8 cellular contexts compared by ENCODE assay signal in genomic region chr5:35089688-35090314, GRCh38. TPM values are rescaled to one million over a fixed set of nuclear protein-coding genes. Genes with fewer than 3 reads are reported as not detected.
A peak's percentile ranks its signal among the peaks of the same experiment; 100 is the strongest.
DNase-seq lines count a peak whose midpoint lies in the region; ATAC-seq and TF ChIP-seq lines count a peak whose summit lies in the region.

No MANE protein-coding gene starts in this region.

- peaks cover 11% of the 10 kb centered on the region for H3K4me1 ChIP-seq in KMS-11 (ENCODE audit: low read depth, poor library complexity, severe bottlenecking)

- peaks cover 4% of the 10 kb centered on the region for H3K27me3 Mint-ChIP-seq in activated naive CD4-positive, alpha-beta T cell treated with anti-CD3 and anti-CD28 coated beads for 36 hours (ENCODE audit: low read depth)

- TF ChIP-seq CTCF in GM12873 (IDR thresholded peaks at IDR 0.05; ENCODE audit: insufficient read depth, low read depth, low read length, missing control alignments) (peak; percentile 85), KMS-11 (conservative IDR thresholded peaks at IDR 0.05; ENCODE audit: low read depth, low read length) (peak; percentile 81)

- H3K4me3 ChIP-seq in KMS-11 (IDR thresholded peaks at IDR 0.05; ENCODE audit: insufficient read depth, low read depth, low read length) = no peak overlapping the region

- no peaks in the 10 kb centered on the region for H4K20me1 ChIP-seq in KMS-11 (ENCODE audit: insufficient read depth)

- CTCF ChIA-PET in activated naive CD4-positive, alpha-beta T cell treated with anti-CD3 and anti-CD28 coated beads for 36 hours (lab: Charles Lee) = interaction anchor here (0.6 to 4.4 kb wide), 6 partner anchors 93 to 837 kb away, joined by 3 to 23 read pairs (median 5); no protein-coding TSS in a partner anchor

- no peaks in the 10 kb centered on the region for H3K27me3 ChIP-seq in KMS-11 (ENCODE audit: insufficient read depth, low read depth)

- DNase-seq in 8988T (peak; percentile 53), SHP77 treated with DMSO at 0.1 percent for 48 hours (lab: John Stamatoyannopoulos, UW) (peak; percentile 41), left cardiac atrium (no peak), sciatic nerve (ENCODE audit: low spot score) (peak; percentile 77)
- peak; percentile 79 for DNase-seq in activated naive CD4-positive, alpha-beta T cell treated with anti-CD3 and anti-CD28 coated beads for 36 hours

- H2AFZ ChIP-seq in KMS-11 (ENCODE audit: low read depth) = peak overlapping the region; percentile 8; the same call in 1 of the 2 replicates

- no peaks in the 10 kb centered on the region for H3K9me3 Mint-ChIP-seq in activated naive CD4-positive, alpha-beta T cell treated with anti-CD3 and anti-CD28 coated beads for 36 hours

- ATAC-seq in left cardiac atrium = peak; percentile 67 to 80
- peak; percentile 84 for ATAC-seq in sciatic nerve
- no peak for ATAC-seq in HG02588 (IDR thresholded peaks at IDR 0.05; ENCODE audit: unreplicated experiment)

- H3K4me3 Mint-ChIP-seq in activated naive CD4-positive, alpha-beta T cell treated with anti-CD3 and anti-CD28 coated beads for 36 hours = no peak overlapping the region

- H3K36me3 ChIP-seq in KMS-11 (ENCODE audit: insufficient read depth) = no peaks in the 10 kb centered on the region

- H3K4me2 ChIP-seq in KMS-11 = no peak overlapping the region; the same call in 1 of the 2 replicates

- no peaks in the 10 kb centered on the region for H3K4me1 Mint-ChIP-seq in activated naive CD4-positive, alpha-beta T cell treated with anti-CD3 and anti-CD28 coated beads for 36 hours (ENCODE audit: low read depth)

- no peaks in the 10 kb centered on the region for H3K36me3 Mint-ChIP-seq in activated naive CD4-positive, alpha-beta T cell treated with anti-CD3 and anti-CD28 coated beads for 36 hours (ENCODE audit: low read depth)

- H3K79me2 ChIP-seq in KMS-11 (ENCODE audit: insufficient read depth, low read depth) = no peaks in the 10 kb centered on the region

- H3K9ac ChIP-seq in KMS-11 = no peak overlapping the region

- intact Hi-C loops in activated naive CD4-positive, alpha-beta T cell treated with anti-CD3 and anti-CD28 coated beads for 36 hours (cut with micrococcal nuclease) = loop anchor here (1.0 to 5.0 kb wide), 7 partner anchors 94 to 854 kb away; no protein-coding TSS in a partner anchor
- intact Hi-C loops in left cardiac atrium (cut with DNase I) (loop anchor here in 1 of 2 donors (10.0 kb wide), 1 partner anchor 835 kb away; no protein-coding TSS in a partner anchor), sciatic nerve (cut with DNase I) (loop anchor here (10.0 kb wide), 2 partner anchors 95 to 835 kb away; no protein-coding TSS in a partner anchor)

- no peak overlapping the region for H3K27ac ChIP-seq in KMS-11

- H3K27ac Mint-ChIP-seq in activated naive CD4-positive, alpha-beta T cell treated with anti-CD3 and anti-CD28 coated beads for 36 hours = no peak overlapping the region

RNA-seq across cellular contexts. Expression of gene AGXT2, which starts 42.1 kb away (rescaled TPM):
- not detected for total RNA-seq in activated naive CD4-positive, alpha-beta T cell treated with anti-CD3 and anti-CD28 coated beads for 36 hours
- not detected for total RNA-seq in left cardiac atrium
- not detected for total RNA-seq in sciatic nerve
